ENCODE assay signal across 8 cellular contexts in the genomic region with DNA sequence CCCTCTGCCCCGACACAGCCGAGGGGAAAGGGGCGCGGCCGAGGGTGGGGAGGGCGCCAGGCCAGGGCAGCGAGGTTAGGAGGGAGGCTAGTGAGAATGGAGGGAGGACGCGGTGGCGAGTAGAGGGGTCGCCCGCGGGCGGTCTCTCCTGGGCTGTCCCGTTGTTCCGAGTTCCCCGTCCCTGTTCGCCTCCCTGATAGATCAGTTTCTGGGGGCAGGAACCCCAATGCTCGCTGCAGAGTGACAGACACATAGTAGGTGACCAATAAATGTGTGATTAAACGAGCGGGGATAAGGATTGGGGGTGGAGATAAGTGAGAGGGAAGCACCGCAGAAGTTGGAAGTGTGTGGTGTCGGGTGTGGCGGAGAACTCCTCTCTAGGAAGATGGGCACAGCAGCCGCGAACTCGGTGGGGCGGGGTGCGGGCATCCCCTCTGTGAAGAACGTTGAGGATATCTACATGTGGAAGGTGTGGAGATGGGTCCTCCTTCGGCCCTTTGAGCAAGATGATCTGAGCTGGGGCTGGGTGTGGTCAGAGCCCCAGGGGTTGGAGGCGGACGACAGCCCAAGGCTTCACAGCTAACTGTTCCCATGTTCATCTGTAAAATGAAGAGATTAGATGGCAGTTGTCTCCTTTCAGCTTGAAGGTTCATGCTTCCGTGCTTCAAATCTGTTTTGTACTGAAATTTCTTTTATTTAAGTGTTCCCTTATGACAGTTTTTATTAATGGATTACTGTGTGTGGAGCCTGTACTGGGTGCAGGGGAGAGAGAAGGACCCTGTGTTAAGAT. TPM values are rescaled to one million over a fixed set of nuclear protein-coding genes. Genes with fewer than 3 reads are reported as not detected.
DNase-seq lines count a peak whose midpoint lies in the region; ATAC-seq, FAIRE-seq and TF ChIP-seq lines count a peak whose summit lies in the region.

No MANE protein-coding gene starts in this region.

- DNase-seq in AG10803 (ENCODE audit: low read depth) (no peak), GM13977 (ENCODE audit: low spot score) (peak; percentile 67), LoVo (ENCODE audit: low spot score) (peak; percentile 25), GM12878 (ENCODE audit: low read depth, low spot score) (no peak), kidney epithelial cell (ENCODE audit: low read depth) (no peak), KG1 (lab: John Stamatoyannopoulos, UW) (no peak)

- peak overlapping the region; percentile 79 for H3K27ac Mint-ChIP-seq in stimulated activated naive CD8-positive, alpha-beta T cell treated with anti-CD3 and anti-CD28 coated beads, Interleukin-15, Interleukin-2, amounts not matched to agents 100 ng/mL and 50 ng/mL, for 24 hours

- ATAC-seq in GM12878 (peak; percentile 8), GM18519 (IDR thresholded peaks at IDR 0.05; ENCODE audit: low FRiP score, unreplicated experiment) (no peak)

- H3K4me3 Mint-ChIP-seq in stimulated activated naive CD8-positive, alpha-beta T cell treated with anti-CD3 and anti-CD28 coated beads, Interleukin-15, Interleukin-2, amounts not matched to agents 100 ng/mL and 50 ng/mL, for 24 hours: peak overlapping the region; percentile 89

- RAD21 ChIA-PET in GM12878 (lab: Charles Lee; ENCODE audit: unreplicated experiment): interaction anchor here (1.1 to 2.0 kb wide), 4 partner anchors 10 to 29 kb away, joined by 4 to 29 read pairs (median 10); a partner anchor contains a TSS

- peak overlapping the region; percentile 84 for H3K9ac ChIP-seq in GM12878 (ENCODE audit: control insufficient read depth, insufficient read depth, low read length)

- H3K27me3 ChIP-seq in GM12878 (replicated peaks in 1 of 2; ENCODE audit: control insufficient read depth in 2 of 2, insufficient read depth in 2 of 2, low read length in 1 of 2) (no peaks in the 10 kb centered on the region), kidney epithelial cell (ENCODE audit: control insufficient read depth, insufficient read depth, low read length) (no peaks in the 10 kb centered on the region)

- H3K4me3 ChIP-seq in AG10803 (ENCODE audit: low read length): peak overlapping the region; percentile 85
- H3K4me3 ChIP-seq in GM12878: peak overlapping the region; percentile 99
- H3K4me3 ChIP-seq in kidney epithelial cell (ENCODE audit: low read depth, low read length): peak overlapping the region; percentile 82

- SMC1A ChIA-PET in GM12878 (lab: Charles Lee; ENCODE audit: uncharacterized antibody, unreplicated experiment): interaction anchor here (0.7 to 2.0 kb wide), 8 partner anchors 9 to 287 kb away, joined by 3 to 28 read pairs (median 6); a partner anchor contains a TSS

- under 1% methylated on average over 27 of the region's 34 CpGs for WGBS in GM12878 (ENCODE audit: insufficient coverage, insufficient replicate concordance, low lambda C conversion rate, missing lambda C conversion rate)

- no peak for FAIRE-seq in GM12878 (lab: Jason Lieb, UNC)

- peaks cover 3% of the 10 kb centered on the region for H3K36me3 Mint-ChIP-seq in stimulated activated naive CD8-positive, alpha-beta T cell treated with anti-CD3 and anti-CD28 coated beads, Interleukin-15, Interleukin-2, amounts not matched to agents 100 ng/mL and 50 ng/mL, for 24 hours (ENCODE audit: low read depth)

- no peaks in the 10 kb centered on the region for H3K9me3 Mint-ChIP-seq in stimulated activated naive CD8-positive, alpha-beta T cell treated with anti-CD3 and anti-CD28 coated beads, Interleukin-15, Interleukin-2, amounts not matched to agents 100 ng/mL and 50 ng/mL, for 24 hours

- intact Hi-C loops in GM12878 (cut with micrococcal nuclease; ENCODE audit: unreplicated experiment): loop anchor here (1.0 to 5.0 kb wide), 4 partner anchors 11 to 288 kb away; a partner anchor contains a TSS

- TF ChIP-seq EP300 in GM12878 (IDR thresholded peaks at IDR 0.05; ENCODE audit: borderline replicate concordance in 1 of 2, control insufficient read depth in 1 of 2, low read depth in 2 of 2, low read length in 2 of 2): no peak

- H3K36me3 ChIP-seq in GM12878 (ENCODE audit: control insufficient read depth in 2 of 2, insufficient read depth in 2 of 2, low read length in 1 of 2): no peaks in the 10 kb centered on the region; a peak in 1 of 4 replicates
- no peaks in the 10 kb centered on the region for H3K36me3 ChIP-seq in kidney epithelial cell (ENCODE audit: control insufficient read depth, insufficient read depth, low read length)

- no peak; the same call in none of the 2 replicates for TF ChIP-seq POLR2A in GM12878 (IDR thresholded peaks at IDR 0.05; ENCODE audit: low read depth, low read length)

- TSS peak; percentile 67 for BruUV-seq in GM12878 (replicated peaks; lab: Mats Ljungman, UMichigan)

- peak overlapping the region; percentile 58 for H3K4me2 ChIP-seq in GM12878 (ENCODE audit: control insufficient read depth, insufficient read depth)

- peak overlapping the region; percentile 36 for H2AFZ ChIP-seq in GM12878 (ENCODE audit: control insufficient read depth, low read depth, low read length)

- peaks cover 51% of the 10 kb centered on the region for H3K4me1 Mint-ChIP-seq in stimulated activated naive CD8-positive, alpha-beta T cell treated with anti-CD3 and anti-CD28 coated beads, Interleukin-15, Interleukin-2, amounts not matched to agents 100 ng/mL and 50 ng/mL, for 24 hours (ENCODE audit: low read depth)

- TF ChIP-seq CTCF in AG10803 (conservative IDR thresholded peaks at IDR 0.05; ENCODE audit: low read length) (no peak), GM13977 (IDR thresholded peaks at IDR 0.05; ENCODE audit: extremely low read depth, insufficient read depth, missing control alignments) (no peak), GM12878 (IDR thresholded peaks at IDR 0.05 in 2 of 3, conservative IDR thresholded peaks at IDR 0.05 in 1 of 3; ENCODE audit: control insufficient read depth in 2 of 3, extremely low read depth in 1 of 3, insufficient read depth in 1 of 3, low read depth in 3 of 3, low read length in 3 of 3) (no peak), kidney epithelial cell (IDR thresholded peaks at IDR 0.05; ENCODE audit: insufficient read depth, low read length, poor library complexity, severe bottlenecking) (no peak)

- no peaks in the 10 kb centered on the region for H3K9me3 ChIP-seq in GM12878 (replicated peaks; ENCODE audit: control insufficient read depth, insufficient read depth, low read length)

- no peak for TF ChIP-seq RAD21 in GM12878 (IDR thresholded peaks at IDR 0.05; ENCODE audit: insufficient read depth, low read depth, low read length)

- no peaks in the 10 kb centered on the region for H3K27me3 Mint-ChIP-seq in stimulated activated naive CD8-positive, alpha-beta T cell treated with anti-CD3 and anti-CD28 coated beads, Interleukin-15, Interleukin-2, amounts not matched to agents 100 ng/mL and 50 ng/mL, for 24 hours

- H3K4me1 ChIP-seq in GM12878 (ENCODE audit: control insufficient read depth, insufficient read depth, low read length): peaks cover 73% of the 10 kb centered on the region

- in situ Hi-C loops in GM13977 (cut with MboI; ENCODE audit: low pct_unique_long_range_greater_than_20kb, low sequenced_read_pairs, unreplicated experiment) (no loop called here), GM12878 (cut with MboI) (no loop called here)

- peaks cover 59% of the 10 kb centered on the region for H3K79me2 ChIP-seq in GM12878 (ENCODE audit: control insufficient read depth, insufficient read depth, low read length)

- H4K20me1 ChIP-seq in GM12878 (ENCODE audit: control insufficient read depth, insufficient read depth): no peaks in the 10 kb centered on the region; the same call in 1 of the 2 replicates

- POLR2A ChIA-PET in GM12878 (lab: Charles Lee): interaction anchor here (0.7 to 1.9 kb wide), 6 partner anchors 10 to 53 kb away, joined by 3 to 26 read pairs (median 8); a partner anchor contains a TSS

- peak overlapping the region; percentile 97 for H3K27ac ChIP-seq in GM12878 (ENCODE audit: control insufficient read depth, insufficient read depth)

- CTCF ChIA-PET in GM12878 (lab: Yijun Ruan, JAX): interaction anchor here (0.7 to 1.8 kb wide), 6 partner anchors 10 to 42 kb away, joined by 3 to 12 read pairs (median 4); a partner anchor contains a TSS

RNA-seq across cellular contexts. Expression of a gene that starts 0.7 kb away (rescaled TPM):
- total RNA-seq in GM12878 (2013; cell fraction: nucleolus; rRNA removed): 7.9 and 10.6 TPM in 2 replicates
- total RNA-seq in GM12878 (2014; rRNA removed) (7.2 and 11.0 TPM in 2 replicates), GM12878 (2014; rRNA removed; fragmentation: Illumina TruSeq; extraction: Trizol) (2.3 and 2.8 TPM in 2 replicates), GM12878 (2021) (12.1 and 14.3 TPM in 2 replicates), kidney epithelial cell (8.0 and 10.1 TPM in 2 replicates)
- 1.1 TPM for polyA plus RNA-seq in GM12878 (2011; ENCODE audit: low read depth)
- polyA plus RNA-seq in GM12878 (2011; rRNA removed) (1.8 and 3.6 TPM in 2 replicates), GM12878 (2014; fragmentation: Illumina TruSeq; extraction: Trizol) (0.32 and 0.71 TPM in 2 replicates), GM12878 (2014; fragmentation: Nextera tagmentation; extraction: Ambion mirVana) (under 1 TPM; 0.05 to 0.46 TPM), GM12878 (2014; rRNA removed) (9.7 and 11.8 TPM in 2 replicates), GM12878 (2016; fragmentation: Nextera tagmentation; extraction: Ambion mirVana) (1 to 10 TPM in 1 of 2 experiments, under 1 TPM in 1; 0.62 to 1.4 TPM)
- 3.6 and 8.5 TPM in 2 replicates for polyA plus RNA-seq in GM12878 (2011; cell fraction: cytosol; rRNA removed)
- polyA plus RNA-seq in GM12878 (2011; cell fraction: nucleus; rRNA removed): 9.0 and 11.2 TPM in 2 replicates
- 5.9 and 7.2 TPM in 2 replicates for polyA plus RNA-seq in GM12878 (2012)
- 1.1 and 3.0 TPM in 2 replicates for polyA minus RNA-seq in GM12878 (2011; rRNA and poly(A)+ RNA removed)
- 3.5 and 5.1 TPM in 2 replicates for polyA minus RNA-seq in GM12878 (2011; cell fraction: cytosol; rRNA and poly(A)+ RNA removed)
- polyA minus RNA-seq in GM12878 (2011; cell fraction: nucleus; rRNA and poly(A)+ RNA removed): 2.3 and 4.7 TPM in 2 replicates

RNA-seq across cellular contexts. Expression of a gene that starts 11.2 kb away (rescaled TPM):
- total RNA-seq in GM12878 (2013; cell fraction: nucleolus; rRNA removed): 152 and 192 TPM in 2 replicates
- total RNA-seq in GM12878 (2014; rRNA removed): 111 and 122 TPM in 2 replicates
- total RNA-seq in GM12878 (2014; rRNA removed; fragmentation: Illumina TruSeq; extraction: Trizol): 32.1 and 38.7 TPM in 2 replicates
- total RNA-seq in GM12878 (2021): 161 and 172 TPM in 2 replicates
- polyA plus RNA-seq in GM12878 (2011; ENCODE audit: low read depth): 43.7 TPM
- 56.3 and 88.0 TPM in 2 replicates for polyA plus RNA-seq in GM12878 (2011; rRNA removed)
- 135 and 158 TPM in 2 replicates for polyA plus RNA-seq in GM12878 (2011; cell fraction: cytosol; rRNA removed)
- 309 and 343 TPM in 2 replicates for polyA plus RNA-seq in GM12878 (2011; cell fraction: nucleus; rRNA removed)
- 96.5 and 107 TPM in 2 replicates for polyA plus RNA-seq in GM12878 (2012)
- 22.3 and 47.3 TPM in 2 replicates for polyA plus RNA-seq in GM12878 (2014; fragmentation: Illumina TruSeq; extraction: Trizol)
- 10 to 100 TPM in 1 of 2 experiments, 1 to 10 TPM in 1; 5.1 to 12.6 TPM for polyA plus RNA-seq in GM12878 (2014; fragmentation: Nextera tagmentation; extraction: Ambion mirVana)
- polyA plus RNA-seq in GM12878 (2014; rRNA removed): 139 and 159 TPM in 2 replicates
- polyA plus RNA-seq in GM12878 (2016; fragmentation: Nextera tagmentation; extraction: Ambion mirVana): 10 to 100 TPM; 66.4 to 87.4 TPM
- polyA minus RNA-seq in GM12878 (2011; rRNA and poly(A)+ RNA removed): 40.9 and 86.3 TPM in 2 replicates
- 35.8 and 41.2 TPM in 2 replicates for polyA minus RNA-seq in GM12878 (2011; cell fraction: cytosol; rRNA and poly(A)+ RNA removed)
- polyA minus RNA-seq in GM12878 (2011; cell fraction: nucleus; rRNA and poly(A)+ RNA removed): 59.8 and 89.9 TPM in 2 replicates
- total RNA-seq in kidney epithelial cell: 144 and 150 TPM in 2 replicates

RNA-seq across cellular contexts. Expression of a gene that starts 38.4 kb away (rescaled TPM):
- total RNA-seq in GM12878 (2013; cell fraction: nucleolus; rRNA removed): not detected in 2 replicates
- total RNA-seq in GM12878 (2014; rRNA removed): 0.23 and 0.33 TPM in 2 replicates
- not detected in 2 replicates for total RNA-seq in GM12878 (2014; rRNA removed; fragmentation: Illumina TruSeq; extraction: Trizol)
- 0.96 and 2.2 TPM in 2 replicates for total RNA-seq in GM12878 (2021)
- 1.8 TPM for polyA plus RNA-seq in GM12878 (2011; ENCODE audit: low read depth)
- polyA plus RNA-seq in GM12878 (2011; rRNA removed): not detected in 2 replicates
- polyA plus RNA-seq in GM12878 (2011; cell fraction: cytosol; rRNA removed): not detected in 2 replicates
- polyA plus RNA-seq in GM12878 (2011; cell fraction: nucleus; rRNA removed): not detected in 2 replicates
- 1.9 and 2.2 TPM in 2 replicates for polyA plus RNA-seq in GM12878 (2012)
- 0.29 TPM in 1 of 2 replicates, not detected in the other for polyA plus RNA-seq in GM12878 (2014; fragmentation: Illumina TruSeq; extraction: Trizol)
- polyA plus RNA-seq in GM12878 (2014; fragmentation: Nextera tagmentation; extraction: Ambion mirVana): under 1 TPM in 1 of 2 experiments, not detected in 1; 0.13 TPM
- 0.18 and 0.41 TPM in 2 replicates for polyA plus RNA-seq in GM12878 (2014; rRNA removed)
- under 1 TPM; 0.40 to 1.00 TPM for polyA plus RNA-seq in GM12878 (2016; fragmentation: Nextera tagmentation; extraction: Ambion mirVana)
- not detected in 2 replicates for polyA minus RNA-seq in GM12878 (2011; rRNA and poly(A)+ RNA removed)
- not detected in 2 replicates for polyA minus RNA-seq in GM12878 (2011; cell fraction: cytosol; rRNA and poly(A)+ RNA removed)
- polyA minus RNA-seq in GM12878 (2011; cell fraction: nucleus; rRNA and poly(A)+ RNA removed): not detected in 2 replicates
- total RNA-seq in kidney epithelial cell: 0.38 and 2.3 TPM in 2 replicates

RNA-seq across cellular contexts. Expression of a gene that starts 56.4 kb away (rescaled TPM):
- 55.8 and 61.6 TPM in 2 replicates for total RNA-seq in GM12878 (2013; cell fraction: nucleolus; rRNA removed)
- total RNA-seq in GM12878 (2014; rRNA removed) (8.6 and 8.9 TPM in 2 replicates), GM12878 (2014; rRNA removed; fragmentation: Illumina TruSeq; extraction: Trizol) (6.1 and 6.3 TPM in 2 replicates), GM12878 (2021) (3.5 and 6.5 TPM in 2 replicates), kidney epithelial cell (3.3 and 4.0 TPM in 2 replicates)
- 2.2 TPM for polyA plus RNA-seq in GM12878 (2011; ENCODE audit: low read depth)
- polyA plus RNA-seq in GM12878 (2011; rRNA removed) (7.4 and 8.6 TPM in 2 replicates), GM12878 (2014; fragmentation: Illumina TruSeq; extraction: Trizol) (3.3 and 3.4 TPM in 2 replicates), GM12878 (2014; fragmentation: Nextera tagmentation; extraction: Ambion mirVana) (1 to 10 TPM; 2.0 to 2.7 TPM), GM12878 (2014; rRNA removed) (5.3 and 5.6 TPM in 2 replicates), GM12878 (2016; fragmentation: Nextera tagmentation; extraction: Ambion mirVana) (10 to 100 TPM in 1 of 2 experiments, 1 to 10 TPM in 1; 6.6 to 10.2 TPM)
- polyA plus RNA-seq in GM12878 (2011; cell fraction: cytosol; rRNA removed): 3.3 and 4.1 TPM in 2 replicates
- 11.1 and 14.7 TPM in 2 replicates for polyA plus RNA-seq in GM12878 (2011; cell fraction: nucleus; rRNA removed)
- 1.7 and 2.2 TPM in 2 replicates for polyA plus RNA-seq in GM12878 (2012)
- 21.7 and 27.0 TPM in 2 replicates for polyA minus RNA-seq in GM12878 (2011; rRNA and poly(A)+ RNA removed)
- 8.3 and 8.6 TPM in 2 replicates for polyA minus RNA-seq in GM12878 (2011; cell fraction: cytosol; rRNA and poly(A)+ RNA removed)
- polyA minus RNA-seq in GM12878 (2011; cell fraction: nucleus; rRNA and poly(A)+ RNA removed): 69.0 and 127 TPM in 2 replicates

RNA-seq across cellular contexts. Expression of a gene that starts 56.6 kb away (rescaled TPM):
- 16.2 and 18.9 TPM in 2 replicates for total RNA-seq in GM12878 (2013; cell fraction: nucleolus; rRNA removed)
- 26.9 and 32.6 TPM in 2 replicates for total RNA-seq in GM12878 (2014; rRNA removed)
- 6.9 and 9.2 TPM in 2 replicates for total RNA-seq in GM12878 (2014; rRNA removed; fragmentation: Illumina TruSeq; extraction: Trizol)
- 28.9 and 31.1 TPM in 2 replicates for total RNA-seq in GM12878 (2021)
- polyA plus RNA-seq in GM12878 (2011; ENCODE audit: low read depth): 6.5 TPM
- 9.6 and 16.3 TPM in 2 replicates for polyA plus RNA-seq in GM12878 (2011; rRNA removed)
- polyA plus RNA-seq in GM12878 (2011; cell fraction: cytosol; rRNA removed): 34.0 and 39.8 TPM in 2 replicates
- polyA plus RNA-seq in GM12878 (2011; cell fraction: nucleus; rRNA removed): 16.1 and 23.6 TPM in 2 replicates
- polyA plus RNA-seq in GM12878 (2012): 14.1 and 17.4 TPM in 2 replicates
- 3.6 and 5.9 TPM in 2 replicates for polyA plus RNA-seq in GM12878 (2014; fragmentation: Illumina TruSeq; extraction: Trizol)
- 1 to 10 TPM; 1.4 to 2.5 TPM for polyA plus RNA-seq in GM12878 (2014; fragmentation: Nextera tagmentation; extraction: Ambion mirVana)
- 27.3 and 32.4 TPM in 2 replicates for polyA plus RNA-seq in GM12878 (2014; rRNA removed)
- polyA plus RNA-seq in GM12878 (2016; fragmentation: Nextera tagmentation; extraction: Ambion mirVana): 10 to 100 TPM; 44.9 to 54.2 TPM
- 19.7 and 23.8 TPM in 2 replicates for polyA minus RNA-seq in GM12878 (2011; rRNA and poly(A)+ RNA removed)
- polyA minus RNA-seq in GM12878 (2011; cell fraction: cytosol; rRNA and poly(A)+ RNA removed): 18.7 and 22.9 TPM in 2 replicates
- polyA minus RNA-seq in GM12878 (2011; cell fraction: nucleus; rRNA and poly(A)+ RNA removed): 5.9 and 13.7 TPM in 2 replicates
- 63.4 and 70.8 TPM in 2 replicates for total RNA-seq in kidney epithelial cell

Comparison
In these comparisons a context has a peak if more than half of its experiments do, and no peak if none do; other contexts are left out.
1. DNase-seq: peak in GM13977 (single experiment) and LoVo (single experiment); none in AG10803 (single experiment), GM12878 (single experiment), kidney epithelial cell (single experiment) and KG1 (single experiment).
2. Peak in every context shown above with its lines, with median percentiles within 50 percentile points of each other: H3K4me3 ChIP-seq.